In the genomic region with DNA sequence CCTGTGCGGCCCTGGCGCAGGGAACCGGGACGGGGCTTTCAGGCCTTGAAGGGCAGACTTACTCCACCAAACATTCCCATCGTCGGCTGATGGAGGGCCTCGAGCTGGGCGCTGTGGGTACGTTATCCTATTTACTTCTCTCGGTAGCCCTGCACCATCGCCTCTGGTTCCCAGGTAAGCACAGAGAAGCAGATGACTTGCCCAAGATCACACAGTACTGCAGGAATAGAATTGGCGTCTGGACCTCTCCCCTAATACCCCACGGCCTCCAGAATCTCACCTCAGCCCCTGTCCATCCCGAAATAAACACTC, we compare ENCODE assay signal across 2 cellular contexts.
A peak's percentile ranks its signal among the peaks of the same experiment; 100 is the strongest.
TF ChIP-seq lines count a peak whose summit lies in the region.

No MANE protein-coding gene starts in this region.

TF ChIP-seq in WTC11, 78 proteins besides CTCF, POLR2A, EP300 and RAD21 (continued from another document):
- TF ChIP-seq ZNF532 (CRISPR knock-in tag; IDR thresholded peaks at IDR 0.05; ENCODE audit: borderline replicate concordance) (no peak), GTF2I (CRISPR knock-in tag; conservative IDR thresholded peaks at IDR 0.05) (0 out of 2 replicates have a peak, but pooled peaks have one; percentile 1), PRRX2 (CRISPR knock-in tag; IDR thresholded peaks at IDR 0.05) (no peak)

TF ChIP-seq in SK-N-SH treated with all-trans-retinoic acid at 6 μM for 48 hours, 23 proteins besides CTCF, POLR2A, EP300 and RAD21 (continued from another document):
- TF ChIP-seq PATZ1 (CRISPR knock-in tag; IDR thresholded peaks at IDR 0.05; ENCODE audit: borderline replicate concordance) (no peak), PPARA (CRISPR knock-in tag; IDR thresholded peaks at IDR 0.05; ENCODE audit: borderline replicate concordance) (no peak), ZC3H10 (CRISPR knock-in tag; IDR thresholded peaks at IDR 0.05) (no peak), RARB (CRISPR knock-in tag; IDR thresholded peaks at IDR 0.05) (no peak), SNAI2 (CRISPR knock-in tag; IDR thresholded peaks at IDR 0.05) (no peak)
- TF ChIP-seq, protein P1, sequence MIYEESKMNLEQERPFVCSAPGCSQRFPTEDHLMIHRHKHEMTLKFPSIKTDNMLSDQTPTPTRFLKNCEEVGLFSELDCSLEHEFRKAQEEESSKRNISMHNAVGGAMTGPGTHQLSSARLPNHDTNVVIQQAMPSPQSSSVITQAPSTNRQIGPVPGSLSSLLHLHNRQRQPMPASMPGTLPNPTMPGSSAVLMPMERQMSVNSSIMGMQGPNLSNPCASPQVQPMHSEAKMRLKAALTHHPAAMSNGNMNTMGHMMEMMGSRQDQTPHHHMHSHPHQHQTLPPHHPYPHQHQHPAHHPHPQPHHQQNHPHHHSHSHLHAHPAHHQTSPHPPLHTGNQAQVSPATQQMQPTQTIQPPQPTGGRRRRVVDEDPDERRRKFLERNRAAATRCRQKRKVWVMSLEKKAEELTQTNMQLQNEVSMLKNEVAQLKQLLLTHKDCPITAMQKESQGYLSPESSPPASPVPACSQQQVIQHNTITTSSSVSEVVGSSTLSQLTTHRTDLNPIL (CRISPR knock-in tag; IDR thresholded peaks at IDR 0.05; ENCODE audit: low read depth) = no peak
TF ChIP-seq in SK-N-SH treated with all-trans-retinoic acid at 6 μM for 48 hours: peak in this region for 0.
